Comparison of ENCODE assay signal across 21 cellular contexts in genomic region chr2:71263386-71263785, GRCh38. TPM values are rescaled to one million over a fixed set of nuclear protein-coding genes. Genes with fewer than 3 reads are reported as not detected.
A peak's percentile ranks its signal among the peaks of the same experiment; 100 is the strongest.
DNase-seq lines count a peak whose midpoint lies in the region; ATAC-seq, FAIRE-seq and TF ChIP-seq lines count a peak whose summit lies in the region.
"Had no signal": no experiment of that assay in that cellular context is flagged by ENCODE, and none has a peak within 500 bp of the region (broad histone marks: within the 10 kb centered on the region; RNA-seq: fewer than 3 reads in every experiment).

No MANE protein-coding gene starts in this region.

- H3K4me2 ChIP-seq in HepG2 (ENCODE audit: low read depth, low read length) (no peak overlapping the region), A549 (no peak overlapping the region), Karpas-422 (ENCODE audit: low read depth, low read length, poor library complexity, severe bottlenecking) (no peak overlapping the region)
- H3K4me2 ChIP-seq: BLaER1 treated with 17β-estradiol and CSF1 and Interleukin-3, amounts not matched to agents 10 nM and 100 nM had no signal

- no peaks in the 10 kb centered on the region for H3K79me2 ChIP-seq in HepG2 (ENCODE audit: insufficient read depth, low read length)
- H3K79me2 ChIP-seq in Karpas-422 (ENCODE audit: low read length): no peaks in the 10 kb centered on the region

- H3K9ac ChIP-seq in HepG2 (ENCODE audit: insufficient read depth, low read depth, low read length) (no peak overlapping the region), Karpas-422 (ENCODE audit: low read length) (no peak overlapping the region)
- H3K9ac ChIP-seq: BLaER1 treated with 17β-estradiol and CSF1 and Interleukin-3, amounts not matched to agents 10 nM and 100 nM had no signal

- H3K4me1 ChIP-seq in HepG2 (ENCODE audit: insufficient read depth, low read length) (no peaks in the 10 kb centered on the region), right lobe of liver (no peaks in the 10 kb centered on the region), A549 (no peaks in the 10 kb centered on the region), Karpas-422 (ENCODE audit: low read length) (no peaks in the 10 kb centered on the region), transverse colon (no peaks in the 10 kb centered on the region)
- H3K4me1 ChIP-seq: BLaER1 treated with 17β-estradiol and CSF1 and Interleukin-3, amounts not matched to agents 10 nM and 100 nM; Caco-2 had no signal

- TF ChIP-seq RAD21 in HepG2 (CRISPR knock-in tag; IDR thresholded peaks at IDR 0.05): no peak
- TF ChIP-seq RAD21 in A549 (conservative IDR thresholded peaks at IDR 0.05 in 1 of 2, IDR thresholded peaks at IDR 0.05 in 1 of 2): no peak

- no peaks in the 10 kb centered on the region for H4K20me1 ChIP-seq in HepG2 (ENCODE audit: insufficient read depth, low read length)
- no peaks in the 10 kb centered on the region for H4K20me1 ChIP-seq in Karpas-422 (ENCODE audit: insufficient read depth, low read depth, low read length)
- H4K20me1 ChIP-seq: BLaER1 treated with 17β-estradiol and CSF1 and Interleukin-3, amounts not matched to agents 10 nM and 100 nM had no signal

- H2AFZ ChIP-seq in HepG2 (ENCODE audit: low read length) (no peak overlapping the region), Karpas-422 (ENCODE audit: low read length) (no peak overlapping the region)

- no peak for TF ChIP-seq EP300 in HepG2 (IDR thresholded peaks at IDR 0.05; ENCODE audit: low read depth in 2 of 2, low read length in 2 of 2)
- no peak for TF ChIP-seq EP300 in HepG2 (CRISPR knock-in tag; IDR thresholded peaks at IDR 0.05; ENCODE audit: borderline replicate concordance)
- no peak for TF ChIP-seq EP300 in A549 (IDR thresholded peaks at IDR 0.05)
- TF ChIP-seq EP300 in transverse colon (IDR thresholded peaks at IDR 0.05; ENCODE audit: low read depth): no peak

- H3K9me3 ChIP-seq in HepG2 (ENCODE audit: low read length): no peaks in the 10 kb centered on the region
- H3K9me3 ChIP-seq in right lobe of liver: no peaks in the 10 kb centered on the region
- no peaks in the 10 kb centered on the region for H3K9me3 ChIP-seq in A549
- no peaks in the 10 kb centered on the region for H3K9me3 ChIP-seq in Karpas-422 (ENCODE audit: low read length)
- no peaks in the 10 kb centered on the region for H3K9me3 ChIP-seq in transverse colon
- H3K9me3 ChIP-seq: BLaER1 treated with 17β-estradiol and CSF1 and Interleukin-3, amounts not matched to agents 10 nM and 100 nM; Caco-2 had no signal

- TF ChIP-seq CTCF in HepG2 (CRISPR knock-in tag; IDR thresholded peaks at IDR 0.05) (no peak), right lobe of liver (IDR thresholded peaks at IDR 0.05) (no peak), A549 (IDR thresholded peaks at IDR 0.05) (no peak), transverse colon (IDR thresholded peaks at IDR 0.05) (no peak)

- FAIRE-seq in HepG2 (lab: Jason Lieb, UNC) (no peak), A549 (lab: Jason Lieb, UNC) (no peak)
- FAIRE-seq: A204.1, D721Med, G401.6, GM12891, GM19239 had no signal

- no peak overlapping the region for H3K4me3 ChIP-seq in HepG2 (replicated peaks in 1 of 3; ENCODE audit: insufficient read depth in 1 of 3, low read depth in 2 of 3, low read length in 3 of 3)
- H3K4me3 ChIP-seq in right lobe of liver: no peak overlapping the region
- H3K4me3 ChIP-seq in A549: no peak overlapping the region
- H3K4me3 ChIP-seq in Karpas-422 (ENCODE audit: low read length): no peak overlapping the region
- no peak overlapping the region for H3K4me3 ChIP-seq in transverse colon
- H3K4me3 ChIP-seq: BLaER1 treated with 17β-estradiol and CSF1 and Interleukin-3, amounts not matched to agents 10 nM and 100 nM had no signal

- intact Hi-C loops in HepG2 (cut with micrococcal nuclease; ENCODE audit: unreplicated experiment): no loop called here
- intact Hi-C loops in right lobe of liver (cut with DNase I): no loop called here
- intact Hi-C loops in transverse colon (cut with DNase I; ENCODE audit: low total_unique reads): no loop called here

- 24% methylated on average over 6 of the region's 6 CpGs for WGBS in HepG2 (ENCODE audit: low lambda C conversion rate)
- WGBS in right lobe of liver (ENCODE audit: insufficient coverage, low coverage, low lambda C conversion rate, missing lambda C conversion rate): 81% methylated on average over 6 of the region's 6 CpGs
- 43% methylated on average over 6 of the region's 6 CpGs for WGBS in A549 (ENCODE audit: missing lambda C conversion rate)
- WGBS in transverse colon (ENCODE audit: low coverage in 1 of 2), 2 donors: 84 to 88% methylated on average over 6 of the region's 6 CpGs

- in situ Hi-C loops in HepG2 (cut with HindIII; ENCODE audit: extremely low pct_ligation_motif_present, low pct_unique_long_range_greater_than_20kb) (no loop called here), transverse colon (cut with MboI; ENCODE audit: low pct_ligation_motif_present in 1 of 4, low pct_unique_long_range_greater_than_20kb in 1 of 4, low sequenced_read_pairs in 3 of 4) (no loop called here)

- no TSS peak for BruUV-seq in HepG2 (replicated peaks; lab: Mats Ljungman, UMichigan)

- ATAC-seq in HepG2 (no peak), right lobe of liver (no peak), A549 (no peak), HG02885 (IDR thresholded peaks at IDR 0.05; ENCODE audit: poor library complexity, unreplicated experiment) (no peak)
- ATAC-seq: CD8-positive, alpha-beta T cell had no signal

- no peaks in the 10 kb centered on the region for H3K36me3 ChIP-seq in HepG2 (replicated peaks in 1 of 2; ENCODE audit: control insufficient read depth in 1 of 2, insufficient read depth in 2 of 2, low read length in 2 of 2)
- H3K36me3 ChIP-seq in right lobe of liver: no peaks in the 10 kb centered on the region
- no peaks in the 10 kb centered on the region for H3K36me3 ChIP-seq in Karpas-422 (ENCODE audit: insufficient read depth, low read length)
- no peaks in the 10 kb centered on the region for H3K36me3 ChIP-seq in transverse colon
- H3K36me3 ChIP-seq: BLaER1 treated with 17β-estradiol and CSF1 and Interleukin-3, amounts not matched to agents 10 nM and 100 nM had no signal

- POLR2A ChIA-PET in HepG2 (lab: Yijun Ruan, JAX): no interaction called here
- POLR2A ChIA-PET in A549 (lab: Yijun Ruan, JAX): interaction anchor here (0.7 kb wide), 1 partner anchor 1652 kb away, joined by 3 read pairs; no protein-coding TSS in a partner anchor

- 0 out of 5 replicates have a peak, but pooled peaks cover 0 to 5% of the 10 kb centered on the region in 2 experiments for H3K27me3 ChIP-seq in HepG2 (ENCODE audit: control insufficient read depth in 1 of 2, insufficient read depth in 2 of 2, low read length in 2 of 2)
- H3K27me3 ChIP-seq in right lobe of liver: no peaks in the 10 kb centered on the region
- H3K27me3 ChIP-seq in Karpas-422 (ENCODE audit: low read length): no peaks in the 10 kb centered on the region
- H3K27me3 ChIP-seq in transverse colon: no peaks in the 10 kb centered on the region
- H3K27me3 ChIP-seq: BLaER1 treated with 17β-estradiol and CSF1 and Interleukin-3, amounts not matched to agents 10 nM and 100 nM had no signal

- DNase-seq in HepG2 (ENCODE audit: low spot score) (no peak), right lobe of liver (no peak), A549 (ENCODE audit: low read depth in 1 of 2, low spot score in 1 of 2) (no peak), Karpas-422 (peak; percentile 23), transverse colon (no peak)
- DNase-seq: 8988T; AML-193; Caco-2; Calu3; CD4-positive, alpha-beta T cell; CD8-positive, alpha-beta T cell; DMS79 treated with DMSO at 0.1 percent for 48 hours; GF-D8 had no signal

- TF ChIP-seq POLR2A in HepG2 (IDR thresholded peaks at IDR 0.05; ENCODE audit: insufficient read depth in 1 of 2, low read depth in 2 of 2, low read length in 2 of 2) (no peak), right lobe of liver (IDR thresholded peaks at IDR 0.05) (no peak), A549 (IDR thresholded peaks at IDR 0.05; ENCODE audit: low read length) (no peak), transverse colon (IDR thresholded peaks at IDR 0.05) (no peak)

- no peaks in the 10 kb centered on the region for H3K9me2 ChIP-seq in Karpas-422 (replicated peaks; ENCODE audit: insufficient read depth, low read length)

- CTCF ChIA-PET in HepG2 (lab: Yijun Ruan, JAX; ENCODE audit: low intra/inter-chr PET ratio, low total read pairs) (no interaction called here), A549 (lab: Yijun Ruan, JAX) (interaction anchor here (1.6 to 2.6 kb wide), 2 partner anchors 41 to 106 kb away, joined by 4 to 7 read pairs; no protein-coding TSS in a partner anchor)

- H3K27ac ChIP-seq in HepG2 (ENCODE audit: extremely low read length, insufficient read depth, low read length): no peak overlapping the region
- no peak overlapping the region for H3K27ac ChIP-seq in right lobe of liver
- H3K27ac ChIP-seq in A549: no peak overlapping the region
- H3K27ac ChIP-seq in Karpas-422 (ENCODE audit: low read length): no peak overlapping the region
- no peak overlapping the region for H3K27ac ChIP-seq in transverse colon
- H3K27ac ChIP-seq: BLaER1 treated with 17β-estradiol and CSF1 and Interleukin-3, amounts not matched to agents 10 nM and 100 nM; C4-2B had no signal

RNA-seq across cellular contexts. Expression of gene PAIP2B, which starts 36.5 kb away (rescaled TPM):
- total RNA-seq in HepG2 (2016; rRNA removed; fragmentation: Illumina TruSeq; extraction: Trizol) (0.29 and 0.46 TPM in 2 replicates), right lobe of liver (10 to 100 TPM in 5 of 6 experiments, 1 to 10 TPM in 1; 8.4 to 30.1 (median 15.3) TPM), transverse colon (1 to 10 TPM; 1.2 to 7.0 (median 3.6) TPM)
- under 0.01 TPM in 1 of 2 replicates, not detected in the other for total RNA-seq in HepG2 (2016; cell fraction: cytosol; rRNA removed; fragmentation: Illumina TruSeq; extraction: Trizol; ENCODE audit: low read depth)
- total RNA-seq in HepG2 (2016; cell fraction: insoluble cytoplasmic fraction; rRNA removed; fragmentation: Illumina TruSeq; extraction: Trizol): 0.26 and 0.46 TPM in 2 replicates
- total RNA-seq in HepG2 (2016; cell fraction: membrane; rRNA removed; fragmentation: Illumina TruSeq; extraction: Trizol): 0.12 and 0.17 TPM in 2 replicates
- total RNA-seq in HepG2 (2016; cell fraction: nucleus; rRNA removed; fragmentation: Illumina TruSeq; extraction: Trizol): 0.25 TPM in 2 replicates
- polyA plus RNA-seq in HepG2 (2011; rRNA removed) (0.16 and 0.18 TPM in 2 replicates), A549 (2011; rRNA removed) (0.84 and 0.94 TPM in 2 replicates), A549 (2017; fragmentation: RNase III; extraction: RNeasy Plus Mini Kit Qiagen cat#74134 plus additional on column Dnase treatment) (0.54 to 0.70 TPM (median 0.61 TPM) in 3 replicates)
- 0.08 and 0.21 TPM in 2 replicates for polyA plus RNA-seq in HepG2 (2011; cell fraction: cytosol; rRNA removed)
- 0.08 and 0.24 TPM in 2 replicates for polyA plus RNA-seq in HepG2 (2011; cell fraction: nucleus; rRNA removed)
- 0.31 and 0.78 TPM in 2 replicates for polyA plus RNA-seq in HepG2 (2012)
- 0.03 and 0.05 TPM in 2 replicates for polyA plus RNA-seq in HepG2 (2016; cell fraction: cytosol; fragmentation: Illumina TruSeq; extraction: Trizol; ENCODE audit: low read depth)
- polyA plus RNA-seq in HepG2 (2016; cell fraction: insoluble cytoplasmic fraction; fragmentation: Illumina TruSeq; extraction: Trizol; ENCODE audit: low read depth): 0.28 and 0.29 TPM in 2 replicates
- 0.05 and 0.06 TPM in 2 replicates for polyA plus RNA-seq in HepG2 (2016; cell fraction: membrane; fragmentation: Illumina TruSeq; extraction: Trizol; ENCODE audit: low read depth)
- polyA plus RNA-seq in HepG2 (2016; cell fraction: nucleus; fragmentation: Illumina TruSeq; extraction: Trizol; ENCODE audit: insufficient read depth, low read depth): 0.26 and 0.29 TPM in 2 replicates
- 0.02 and 0.14 TPM in 2 replicates for polyA minus RNA-seq in HepG2 (2011; rRNA and poly(A)+ RNA removed; ENCODE audit: low replicate concordance)
- polyA minus RNA-seq in HepG2 (2011; cell fraction: cytosol; rRNA and poly(A)+ RNA removed): 0.18 and 0.30 TPM in 2 replicates
- polyA minus RNA-seq in HepG2 (2011; cell fraction: nucleus; rRNA and poly(A)+ RNA removed): 0.26 and 0.37 TPM in 2 replicates
- polyA plus RNA-seq in A549 (2012; cell fraction: cytosol; rRNA removed): 0.19 and 0.21 TPM in 2 replicates
- 0.05 and 0.13 TPM in 2 replicates for polyA plus RNA-seq in A549 (2012; cell fraction: nucleus; rRNA removed)
- polyA minus RNA-seq in A549 (2011; rRNA and poly(A)+ RNA removed): 0.63 and 0.66 TPM in 2 replicates
- 2.6 and 5.6 TPM in 2 replicates for total RNA-seq in Karpas-422 (2014; rRNA removed; shearing (Covaris generic); ENCODE audit: low replicate concordance)

Comparison
In these comparisons a context has a peak if more than half of its experiments do, and no peak if none do; other contexts are left out.
1. Of the 38 proteins assayed by ChIP-seq in both HepG2 and A549: peak only in HepG2: none; only in A549: none; in both: MAFK; in neither: 37.